In genomic region chr9:4073371-4073770, GRCh38 we compare ENCODE assay signal across 1 cellular context.
TF ChIP-seq lines count a peak whose summit lies in the region.

No MANE protein-coding gene starts in this region.

TF ChIP-seq in WTC11, 78 proteins besides CTCF, POLR2A, EP300 and RAD21 (continued from another document):
- no peak for TF ChIP-seq ATF6 (CRISPR knock-in tag; IDR thresholded peaks at IDR 0.05)
- TF ChIP-seq TEAD4 (CRISPR knock-in tag; IDR thresholded peaks at IDR 0.05), result no peak
- TF ChIP-seq RORB (CRISPR knock-in tag; IDR thresholded peaks at IDR 0.05), result no peak
- no peak for TF ChIP-seq NR2C2 (CRISPR knock-in tag; IDR thresholded peaks at IDR 0.05)
- TF ChIP-seq, protein P1, sequence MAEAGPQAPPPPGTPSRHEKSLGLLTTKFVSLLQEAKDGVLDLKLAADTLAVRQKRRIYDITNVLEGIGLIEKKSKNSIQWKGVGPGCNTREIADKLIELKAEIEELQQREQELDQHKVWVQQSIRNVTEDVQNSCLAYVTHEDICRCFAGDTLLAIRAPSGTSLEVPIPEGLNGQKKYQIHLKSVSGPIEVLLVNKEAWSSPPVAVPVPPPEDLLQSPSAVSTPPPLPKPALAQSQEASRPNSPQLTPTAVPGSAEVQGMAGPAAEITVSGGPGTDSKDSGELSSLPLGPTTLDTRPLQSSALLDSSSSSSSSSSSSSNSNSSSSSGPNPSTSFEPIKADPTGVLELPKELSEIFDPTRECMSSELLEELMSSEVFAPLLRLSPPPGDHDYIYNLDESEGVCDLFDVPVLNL (CRISPR knock-in tag; IDR thresholded peaks at IDR 0.05; ENCODE audit: borderline replicate concordance, low read depth), result no peak
- TF ChIP-seq NFATC4 (CRISPR knock-in tag; IDR thresholded peaks at IDR 0.05), result no peak
- no peak for TF ChIP-seq IRF2 (CRISPR knock-in tag; IDR thresholded peaks at IDR 0.05; ENCODE audit: borderline replicate concordance, low read depth)
- TF ChIP-seq ETV6 (CRISPR knock-in tag; IDR thresholded peaks at IDR 0.05), result no peak
- no peak for TF ChIP-seq EMX1 (CRISPR knock-in tag; IDR thresholded peaks at IDR 0.05)
- TF ChIP-seq ESRRA (CRISPR knock-in tag; IDR thresholded peaks at IDR 0.05; ENCODE audit: borderline replicate concordance), result no peak
- no peak for TF ChIP-seq ZNF317 (CRISPR knock-in tag; IDR thresholded peaks at IDR 0.05; ENCODE audit: borderline replicate concordance, low read depth)
